Comparison of ENCODE assay signal across 8 cellular contexts in the genomic region with DNA sequence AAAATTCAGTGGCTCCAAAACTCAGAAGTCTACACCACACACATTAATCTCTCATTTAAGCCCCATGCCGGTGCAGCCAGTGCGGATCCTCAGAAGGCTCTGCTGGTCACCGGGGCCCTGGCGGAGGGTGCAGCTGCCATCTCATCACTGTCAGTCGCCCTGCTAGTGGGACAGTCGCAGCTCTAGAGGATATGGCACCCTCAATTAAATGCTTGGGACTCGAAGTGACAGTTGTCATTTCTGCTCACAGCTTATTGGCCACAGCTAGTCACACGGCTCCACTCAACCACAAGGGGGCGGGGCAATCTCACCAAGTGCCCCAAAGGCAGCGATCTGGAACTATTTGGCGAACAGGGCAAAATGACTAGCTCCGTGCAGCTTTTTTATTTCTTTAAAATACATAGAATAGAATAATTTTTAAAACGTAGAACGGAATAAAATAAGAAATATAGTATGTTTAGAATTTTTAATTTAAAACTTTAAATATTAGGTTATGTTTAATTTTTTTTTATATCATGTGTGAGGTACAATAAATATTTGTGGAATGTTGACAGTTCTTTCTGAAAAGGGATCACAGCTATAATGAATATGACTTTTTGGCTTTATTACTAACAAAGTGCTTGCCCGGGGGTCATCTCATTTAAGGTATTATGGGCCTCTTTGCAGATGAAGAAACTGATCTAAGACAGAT. TPM values are rescaled to one million over a fixed set of nuclear protein-coding genes. Genes with fewer than 3 reads are reported as not detected.
A peak's percentile ranks its signal among the peaks of the same experiment; 100 is the strongest.
DNase-seq lines count a peak whose midpoint lies in the region; ATAC-seq lines count a peak whose summit lies in the region.

No MANE protein-coding gene starts in this region.

- peak; percentile 67 for ATAC-seq in HG02938 (IDR thresholded peaks at IDR 0.05; ENCODE audit: unreplicated experiment)
- ATAC-seq in left lobe of liver, result peak; percentile 97
- ATAC-seq in HG03469 (IDR thresholded peaks at IDR 0.05; ENCODE audit: unreplicated experiment), result no peak

- DNase-seq in EL, result peak; percentile 71
- DNase-seq in NCI-H524 treated with DMSO at 0.1 percent for 48 hours (lab: John Stamatoyannopoulos, UW), result peak; percentile 74
- peak; percentile 90 to 93 for DNase-seq in activated CD4-positive, alpha-beta T cell treated with anti-CD3 and anti-CD28 coated beads for 4 hours
- peak; percentile 86 for DNase-seq in cerebellum (ENCODE audit: low spot score)
- peak; percentile 84 for DNase-seq in left lobe of liver (ENCODE audit: low spot score)
- DNase-seq in stimulated activated CD4-positive, alpha-beta T cell treated with anti-CD3 and anti-CD28 coated beads, Interleukin-4, amount 100 ng/mL, for 24 hours, result peak; percentile 91

RNA-seq across cellular contexts. Expression of gene MAN1C1, which starts 8.0 kb away (rescaled TPM):
- total RNA-seq in cerebellum (14.7 TPM), left lobe of liver (39.4 TPM)
